ENCODE assay signal across 8 cellular contexts in the genomic region with DNA sequence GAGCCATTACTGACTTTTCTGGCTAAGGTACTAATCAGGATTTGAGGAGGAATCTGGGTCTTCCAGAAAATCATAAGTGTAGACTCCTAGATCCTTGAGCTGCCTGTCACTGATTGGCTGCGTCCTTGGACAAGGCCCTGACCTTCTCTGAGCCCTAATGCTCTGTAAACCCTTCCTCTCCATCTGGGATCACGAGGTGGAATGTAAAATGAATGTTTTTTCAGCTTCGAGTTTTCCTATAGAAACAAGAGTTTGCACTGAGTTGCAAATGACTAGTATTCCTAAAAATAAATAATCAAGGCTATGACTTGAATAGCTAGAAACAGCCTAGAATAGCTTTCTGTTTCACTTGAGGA. TPM values are rescaled to one million over a fixed set of nuclear protein-coding genes. Genes with fewer than 3 reads are reported as not detected.
A peak's percentile ranks its signal among the peaks of the same experiment; 100 is the strongest.
DNase-seq lines count a peak whose midpoint lies in the region; ATAC-seq and TF ChIP-seq lines count a peak whose summit lies in the region.

No MANE protein-coding gene starts in this region.

- H3K4me1 ChIP-seq in DOHH2 (ENCODE audit: control insufficient read depth, low read length), result peaks cover 41% of the 10 kb centered on the region
- H3K4me1 ChIP-seq in PC-3 (ENCODE audit: insufficient read depth, low read length), result peaks cover 30% of the 10 kb centered on the region
- peaks cover 48% of the 10 kb centered on the region for H3K4me1 ChIP-seq in psoas muscle

- H3K79me2 ChIP-seq in DOHH2 (ENCODE audit: control insufficient read depth, low read length), result no peaks in the 10 kb centered on the region
- 0 out of 2 replicates have a peak, but pooled peaks cover 4% of the 10 kb centered on the region for H3K79me2 ChIP-seq in PC-3 (ENCODE audit: low read length)

- peaks cover 24% of the 10 kb centered on the region for H3K4me1 Mint-ChIP-seq in endothelial cell (ENCODE audit: unreplicated experiment)

- no peak for ATAC-seq in PC-3
- no peak for ATAC-seq in psoas muscle
- no peak for ATAC-seq in GM18909 (IDR thresholded peaks at IDR 0.05; ENCODE audit: poor library complexity, unreplicated experiment)

- H3K9me3 ChIP-seq in DOHH2 (ENCODE audit: control insufficient read depth, insufficient read depth, low read length), result no peaks in the 10 kb centered on the region
- no peaks in the 10 kb centered on the region for H3K9me3 ChIP-seq in PC-3 (ENCODE audit: low read length)
- H3K9me3 ChIP-seq in psoas muscle, result no peaks in the 10 kb centered on the region

- DNase-seq in PC-3 (no peak), endothelial cell (ENCODE audit: low spot score) (no peak), psoas muscle (no peak), NCI-H2029 (lab: John Stamatoyannopoulos, UW) (no peak), NCI-H1105 treated with DMSO at 0.1 percent for 48 hours (lab: John Stamatoyannopoulos, UW) (no peak), HuH-7.5 (ENCODE audit: low spot score) (no peak)

- H3F3A ChIP-seq in DOHH2 (ENCODE audit: control insufficient read depth, insufficient read depth) (peaks cover 9% of the 10 kb centered on the region), PC-3 (ENCODE audit: low read length, unreplicated experiment) (no peaks in the 10 kb centered on the region)

- POLR2A ChIA-PET in PC-3 (lab: Charles Lee; ENCODE audit: unreplicated experiment), result interaction anchor here (0.6 kb wide), 1 partner anchor 146 kb away, joined by 4 read pairs; no protein-coding TSS in a partner anchor

- H3K4me2 ChIP-seq in DOHH2 (ENCODE audit: low read length) (peak overlapping the region; percentile 66), PC-3 (ENCODE audit: low read length) (peak overlapping the region; percentile 94)

- peaks cover 11% of the 10 kb centered on the region for H3K27me3 ChIP-seq in DOHH2 (ENCODE audit: control insufficient read depth, low read length)
- H3K27me3 ChIP-seq in PC-3 (ENCODE audit: low read length), result no peaks in the 10 kb centered on the region
- H3K27me3 ChIP-seq in psoas muscle (ENCODE audit: insufficient read depth in 3 of 3, low read length in 2 of 3), result no peaks in the 10 kb centered on the region

- H3K9me2 ChIP-seq in DOHH2 (replicated peaks; ENCODE audit: control insufficient read depth, low read length) (no peaks in the 10 kb centered on the region), PC-3 (replicated peaks; ENCODE audit: low read length) (no peaks in the 10 kb centered on the region)

- H4K20me1 ChIP-seq in DOHH2 (ENCODE audit: control insufficient read depth, insufficient read depth, low read depth, low read length) (no peaks in the 10 kb centered on the region), PC-3 (ENCODE audit: low read length) (no peaks in the 10 kb centered on the region)

- H2AFZ ChIP-seq in PC-3 (ENCODE audit: low read length), result peak overlapping the region; percentile 91; the same call in 1 of the 2 replicates

- CTCF ChIA-PET in PC-3 (lab: Charles Lee), result no interaction called here

- H3K9ac ChIP-seq in PC-3 (ENCODE audit: low read length), result peak overlapping the region; percentile 72; the same call in 1 of the 2 replicates

- H3K36me3 Mint-ChIP-seq in endothelial cell (ENCODE audit: low read depth, unreplicated experiment), result no peaks in the 10 kb centered on the region

- no peak overlapping the region for H3K27ac Mint-ChIP-seq in endothelial cell (ENCODE audit: unreplicated experiment)

- peak overlapping the region; percentile 73 for H3K4me3 ChIP-seq in DOHH2 (ENCODE audit: low read length)
- peak overlapping the region; percentile 83; the same call in 1 of the 2 replicates for H3K4me3 ChIP-seq in PC-3 (ENCODE audit: low read length)
- peak overlapping the region; percentile 86 for H3K4me3 ChIP-seq in psoas muscle

- no peaks in the 10 kb centered on the region for H3K36me3 ChIP-seq in DOHH2 (ENCODE audit: control insufficient read depth, low read length)
- no peaks in the 10 kb centered on the region for H3K36me3 ChIP-seq in PC-3 (ENCODE audit: low read depth, low read length)
- no peaks in the 10 kb centered on the region for H3K36me3 ChIP-seq in psoas muscle (ENCODE audit: insufficient read depth in 1 of 2, low read depth in 1 of 2)

- peak overlapping the region; percentile 38 for H3K4me3 Mint-ChIP-seq in endothelial cell (ENCODE audit: unreplicated experiment)

- 38 to 53% (median 42%) methylated on average over 3 of the region's 3 CpGs for WGBS in psoas muscle, 3 donors

- TF ChIP-seq CTCF in DOHH2 (IDR thresholded peaks at IDR 0.05; ENCODE audit: low read depth, low read length, poor library complexity, severe bottlenecking), result no peak
- no peak for TF ChIP-seq CTCF in PC-3 (conservative IDR thresholded peaks at IDR 0.05; ENCODE audit: low read depth, low read length)
- TF ChIP-seq CTCF in endothelial cell (IDR thresholded peaks at IDR 0.05; ENCODE audit: unreplicated experiment), result no peak
- no peak for TF ChIP-seq CTCF in psoas muscle (IDR thresholded peaks at IDR 0.05)

- peaks cover 1% of the 10 kb centered on the region for H3K27me3 Mint-ChIP-seq in endothelial cell (ENCODE audit: unreplicated experiment)

- intact Hi-C loops in PC-3 (cut with micrococcal nuclease) (no loop called here), psoas muscle (cut with DNase I) (no loop called here)

- H3K9me3 Mint-ChIP-seq in endothelial cell (ENCODE audit: unreplicated experiment), result no peaks in the 10 kb centered on the region

- H3K27ac ChIP-seq in DOHH2 (ENCODE audit: low read depth, low read length) (no peak overlapping the region), PC-3 (ENCODE audit: low read length) (no peak overlapping the region), psoas muscle (peak overlapping the region; percentile 89)

- no TSS peak for BruUV-seq in PC-3 (replicated peaks; lab: Mats Ljungman, UMichigan)

RNA-seq across cellular contexts. Expression of gene DIXDC1, which starts 1.1 kb away (rescaled TPM):
- total RNA-seq in PC-3 (2014; rRNA removed) (6.8 and 10.8 TPM in 2 replicates), endothelial cell (ENCODE audit: unreplicated experiment) (6.2 TPM), psoas muscle (10 to 100 TPM in 2 of 4 donors, 1 to 10 TPM in 2; 4.5 to 12.9 (median 9.6) TPM)
- 1 to 10 TPM; 1.4 to 4.9 (median 2.6) TPM for polyA plus RNA-seq in psoas muscle

RNA-seq across cellular contexts. Expression of gene C11orf52, which starts 17.3 kb away (rescaled TPM):
- total RNA-seq in PC-3 (2014; rRNA removed) (8.7 and 10.5 TPM in 2 replicates), endothelial cell (ENCODE audit: unreplicated experiment) (2.8 TPM), psoas muscle (10 to 100 TPM in 1 of 4 donors, 1 to 10 TPM in 3; 6.2 to 12.3 (median 8.3) TPM)
- polyA plus RNA-seq in psoas muscle, result 10 to 100 TPM in 1 of 3 donors, 1 to 10 TPM in 2; 1.0 to 24.5 (median 4.4) TPM

RNA-seq across cellular contexts. Expression of gene HSPB2, which starts 23.5 kb away (rescaled TPM):
- total RNA-seq in PC-3 (2014; rRNA removed) (not detected in 2 replicates), endothelial cell (ENCODE audit: unreplicated experiment) (not detected), psoas muscle (10 to 100 TPM; 20.2 to 40.4 (median 27.2) TPM)
- polyA plus RNA-seq in psoas muscle, result 10 to 100 TPM; 23.6 to 55.5 (median 25.0) TPM

RNA-seq across cellular contexts. Expression of gene CRYAB, which starts 24.5 kb away (rescaled TPM):
- total RNA-seq in PC-3 (2014; rRNA removed) (not detected in 2 replicates), endothelial cell (ENCODE audit: unreplicated experiment) (not detected), psoas muscle (over 10,000 TPM in 2 of 4 donors, 1,000 to 10,000 TPM in 2; 5,216 to 12,187 (median 10,501) TPM)
- over 10,000 TPM in 1 of 3 donors, 1,000 to 10,000 TPM in 2; 4,737 to 11,496 (median 9,489) TPM for polyA plus RNA-seq in psoas muscle

RNA-seq across cellular contexts. Expression of gene CFAP68, which starts 56.7 kb away (rescaled TPM):
- total RNA-seq in PC-3 (2014; rRNA removed), result 26.0 and 27.4 TPM in 2 replicates
- 35.6 TPM for total RNA-seq in endothelial cell (ENCODE audit: unreplicated experiment)
- total RNA-seq in psoas muscle, result 10 to 100 TPM in 2 of 4 donors, 1 to 10 TPM in 2; 6.6 to 17.7 (median 11.8) TPM
- polyA plus RNA-seq in psoas muscle, result 1 to 10 TPM; 4.4 to 7.6 (median 4.8) TPM

Comparison
In these comparisons a context has a peak if more than half of its experiments do, and no peak if none do; other contexts are left out.
1. RNA of gene HSPB2, which starts 23.5 kb away (total RNA-seq): 20.2 to 40.4 TPM in psoas muscle; not detected in endothelial cell (single experiment) and not detected in PC-3; every median in the first group is over 10 times any median in the second.
2. Peak in every context shown above with its lines, with median percentiles within 50 percentile points of each other: H3K4me3 ChIP-seq.